31 cellular contexts compared by ENCODE assay signal in the genomic region with DNA sequence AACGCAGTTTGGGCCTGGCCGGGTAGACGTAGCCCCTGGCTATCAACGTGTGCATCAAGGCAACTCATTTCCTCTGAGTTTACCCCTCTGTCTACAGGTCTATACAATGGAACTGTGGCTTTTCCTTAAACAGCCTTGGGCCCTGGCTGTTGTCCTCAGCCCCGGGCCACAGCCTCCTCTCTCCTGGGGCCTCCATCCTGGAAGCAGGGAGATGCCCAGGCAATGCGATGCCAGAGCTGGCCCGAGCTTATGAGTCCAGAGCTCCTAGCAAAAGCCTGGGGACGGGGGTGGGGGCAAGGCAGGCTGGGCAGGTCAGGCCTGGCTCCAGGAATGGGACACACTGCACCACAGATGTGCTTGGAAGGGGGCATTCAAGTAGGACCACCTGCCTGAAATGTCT.
"Had no signal": no experiment of that assay in that cellular context is flagged by ENCODE, and none has a peak within 500 bp of the region (broad histone marks: within the 10 kb centered on the region; RNA-seq: fewer than 3 reads in every experiment).

No MANE protein-coding gene starts in this region.

- FAIRE-seq: bronchial epithelial cell, RCC 7860 had no signal

- H3K27me3 Mint-ChIP-seq: activated CD4-positive, alpha-beta T cell treated with anti-CD3 and anti-CD28 coated beads, Interleukin-2, amount 10 ng/mL, durations not matched to agents 7 days and 5 days; activated naive CD8-positive, alpha-beta T cell; activated naive CD8-positive, alpha-beta T cell treated with anti-CD3 and anti-CD28 coated beads, Interleukin-2, amount 50 U/mL, for 24 hours; activated T-cell treated with anti-CD3 and anti-CD28 coated beads, Interleukin-2, amount 50 U/mL, for 24 hours had no signal

- H3K9me3 Mint-ChIP-seq: activated CD4-positive, alpha-beta T cell treated with anti-CD3 and anti-CD28 coated beads, Interleukin-2, amount 10 ng/mL, durations not matched to agents 7 days and 5 days; activated naive CD4-positive, alpha-beta T cell treated with anti-CD3 and anti-CD28 coated beads, Interleukin-2, amount 10 ng/mL, durations not matched to agents 7 days and 5 days; activated naive CD8-positive, alpha-beta T cell treated with anti-CD3 and anti-CD28 coated beads, Interleukin-2, amount 50 U/mL, for 24 hours; activated T-cell treated with anti-CD3 and anti-CD28 coated beads, Interleukin-2, amount 50 U/mL, for 24 hours had no signal

- DNase-seq: activated CD4-positive, alpha-beta T cell treated with anti-CD3 and anti-CD28 coated beads for 1 hour; activated CD4-positive, alpha-beta T cell treated with anti-CD3 and anti-CD28 coated beads, Interleukin-2, amount 10 ng/mL, durations not matched to agents 7 days and 5 days; activated CD4-positive, alpha-beta T cell treated with anti-CD3 and anti-CD28 coated beads, Interleukin-2, amount 50 U/mL, for 48 hours; activated CD4-positive, CD25-positive, alpha-beta regulatory T cell; activated CD8-positive, alpha-beta T cell treated with anti-CD3 and anti-CD28 coated beads, Interleukin-2, amount 10 ng/mL, durations not matched to agents 7 days and 5 days; activated effector memory CD4-positive, alpha-beta T cell treated with Interleukin-2 at 50 U/mL for 16 hours; activated naive CD4-positive, alpha-beta T cell treated with anti-CD3 and anti-CD28 coated beads, Interleukin-2, amount 10 ng/mL, durations not matched to agents 7 days and 5 days; activated naive CD8-positive, alpha-beta T cell treated with anti-CD3 and anti-CD28 coated beads, Interleukin-2, amount 50 U/mL, for 24 hours; activated T-cell treated with anti-CD3 and anti-CD28 coated beads, Interleukin-2, amount 50 U/mL, for 24 hours; anterior cingulate cortex; cerebellar nuclear complex; NCI-H1105; NCI-H1436; NCI-H1694; NCI-H1930; NCI-H2081 treated with DMSO at 0.1 percent for 48 hours; NCI-H226; NCI-H446 treated with DMSO at 0.1 percent for 48 hours; NCI-H524; NCI-H69; NCI-H82; Right ventricle myocardium superior; SW 1271; T-helper 1 cell; T-helper 2 cell; T-helper 9 cell; WERI-Rb-1 had no signal

- H3K4me3 Mint-ChIP-seq: activated CD4-positive, alpha-beta T cell treated with anti-CD3 and anti-CD28 coated beads, Interleukin-2, amount 10 ng/mL, durations not matched to agents 7 days and 5 days; activated CD8-positive, alpha-beta T cell treated with anti-CD3 and anti-CD28 coated beads, Interleukin-2, amount 10 ng/mL, durations not matched to agents 7 days and 5 days; activated naive CD4-positive, alpha-beta T cell treated with anti-CD3 and anti-CD28 coated beads, Interleukin-2, amount 10 ng/mL, durations not matched to agents 7 days and 5 days; activated naive CD8-positive, alpha-beta T cell; activated naive CD8-positive, alpha-beta T cell treated with anti-CD3 and anti-CD28 coated beads, Interleukin-2, amount 50 U/mL, for 24 hours; activated T-cell treated with anti-CD3 and anti-CD28 coated beads, Interleukin-2, amount 50 U/mL, for 24 hours had no signal

- H3K36me3 ChIP-seq: WERI-Rb-1 had no signal

- H3K27ac Mint-ChIP-seq: activated CD4-positive, alpha-beta T cell treated with anti-CD3 and anti-CD28 coated beads, Interleukin-2, amount 10 ng/mL, durations not matched to agents 7 days and 5 days; activated naive CD8-positive, alpha-beta T cell; activated T-cell treated with anti-CD3 and anti-CD28 coated beads, Interleukin-2, amount 50 U/mL, for 24 hours had no signal

- H3K36me3 Mint-ChIP-seq: activated naive CD4-positive, alpha-beta T cell treated with anti-CD3 and anti-CD28 coated beads, Interleukin-2, amount 10 ng/mL, durations not matched to agents 7 days and 5 days; activated naive CD8-positive, alpha-beta T cell; brain had no signal

- ATAC-seq: activated CD8-positive, alpha-beta T cell treated with anti-CD3 and anti-CD28 coated beads, Interleukin-2, amount 10 ng/mL, durations not matched to agents 7 days and 5 days; activated naive CD8-positive, alpha-beta T cell treated with anti-CD3 and anti-CD28 coated beads, Interleukin-2, amount 50 U/mL, for 24 hours had no signal
